ENCODE assay signal across 13 cellular contexts in genomic region chr12:132419612-132420237, GRCh38.
"Had no signal": no experiment of that assay in that cellular context is flagged by ENCODE, and none has a peak within 500 bp of the region (broad histone marks: within the 10 kb centered on the region; RNA-seq: fewer than 3 reads in every experiment).

No MANE protein-coding gene starts in this region.

- H3K36me3 ChIP-seq: prostate gland, right lobe of liver, tibial artery, vagina had no signal

- H3K4me3 ChIP-seq: prostate gland, right lobe of liver, tibial artery, vagina had no signal

- H3K27me3 ChIP-seq: right lobe of liver, vagina had no signal

- DNase-seq: activated CD4-positive, alpha-beta memory T cell treated with anti-CD3 and anti-CD28 coated beads for 36 hours; activated effector memory CD4-positive, alpha-beta T cell treated with anti-CD3 and anti-CD28 coated beads, Interleukin-2, amount 50 U/mL, for 16 hours; activated naive CD8-positive, alpha-beta T cell treated with anti-CD3 and anti-CD28 coated beads, Interleukin-2, amount 50 U/mL, for 24 hours; activated T-cell treated with anti-CD3 and anti-CD28 coated beads, Interleukin-2, amount 50 U/mL, for 4 hours; kidney glomerular epithelial cell; occipital lobe; right lobe of liver; T1000; tibial artery had no signal

- H3K9me3 ChIP-seq: prostate gland, right lobe of liver, vagina had no signal

- FAIRE-seq: astrocyte, colon had no signal
